8 cellular contexts compared by ENCODE assay signal in genomic region chr2:46010925-46011490, GRCh38.
A peak's percentile ranks its signal among the peaks of the same experiment; 100 is the strongest.
DNase-seq lines count a peak whose midpoint lies in the region; ATAC-seq, FAIRE-seq and TF ChIP-seq lines count a peak whose summit lies in the region.

No MANE protein-coding gene starts in this region.

- H2AFZ ChIP-seq in GM12878 (ENCODE audit: control insufficient read depth, low read depth, low read length), result no peak overlapping the region

- POLR2A ChIA-PET in GM10248 (lab: Yijun Ruan, JAX) (no interaction called here), GM12878 (lab: Charles Lee) (no interaction called here)

- H3K4me3 ChIP-seq in GM12878, result no peak overlapping the region

- H3K4me1 Mint-ChIP-seq in immature natural killer cell (no peaks in the 10 kb centered on the region), type B pancreatic cell (ENCODE audit: unreplicated experiment) (peaks cover 15% of the 10 kb centered on the region)

- peak; percentile 83 for FAIRE-seq in GM12878 (lab: Jason Lieb, UNC)

- RAD21 ChIA-PET in GM12878 (lab: Charles Lee; ENCODE audit: unreplicated experiment), result interaction anchor here (0.6 to 1.9 kb wide), 10 partner anchors 11 to 640 kb away, joined by 3 to 9 read pairs (median 4); no protein-coding TSS in a partner anchor

- ATAC-seq in GM12878 (peak; percentile 85), GM18520 (IDR thresholded peaks at IDR 0.05; ENCODE audit: unreplicated experiment) (no peak), GM21786 (IDR thresholded peaks at IDR 0.05; ENCODE audit: unreplicated experiment) (no peak)

- H3K27ac ChIP-seq in GM12878 (ENCODE audit: control insufficient read depth, insufficient read depth), result no peak overlapping the region

- H3K27ac Mint-ChIP-seq in immature natural killer cell, result no peak overlapping the region
- H3K27ac Mint-ChIP-seq in type B pancreatic cell, result no peak overlapping the region

- H3K9me3 Mint-ChIP-seq in immature natural killer cell (no peaks in the 10 kb centered on the region), type B pancreatic cell (no peaks in the 10 kb centered on the region)

- H3K36me3 ChIP-seq in GM12878 (ENCODE audit: control insufficient read depth in 2 of 2, insufficient read depth in 2 of 2, low read length in 1 of 2), result peaks cover 1 to 12% of the 10 kb centered on the region in 2 experiments; a peak in 3 of 4 replicates

- peaks cover 22 to 49% (median 32%) of the 10 kb centered on the region in 3 donors for H3K36me3 Mint-ChIP-seq in immature natural killer cell
- H3K36me3 Mint-ChIP-seq in type B pancreatic cell, result peaks cover 26% of the 10 kb centered on the region

- TF ChIP-seq RAD21 in GM12878 (IDR thresholded peaks at IDR 0.05; ENCODE audit: insufficient read depth, low read depth, low read length), result peak; percentile 67

- in situ Hi-C loops in GM12878 (cut with MboI), result loop anchor here (5.0 to 25.0 kb wide), 2 partner anchors 356 to 626 kb away; no protein-coding TSS in a partner anchor

- H3K79me2 ChIP-seq in GM12878 (ENCODE audit: control insufficient read depth, insufficient read depth, low read length), result no peaks in the 10 kb centered on the region

- SMC1A ChIA-PET in GM12878 (lab: Charles Lee; ENCODE audit: uncharacterized antibody, unreplicated experiment), result interaction anchor here (0.6 to 2.3 kb wide), 11 partner anchors 18 to 451 kb away, joined by 3 to 10 read pairs (median 4); no protein-coding TSS in a partner anchor

- no peak for TF ChIP-seq POLR2A in GM12878 (IDR thresholded peaks at IDR 0.05; ENCODE audit: low read depth, low read length)

- H3K27me3 ChIP-seq in GM12878 (replicated peaks in 1 of 2; ENCODE audit: control insufficient read depth in 2 of 2, insufficient read depth in 2 of 2, low read length in 1 of 2), result no peaks in the 10 kb centered on the region

- no peaks in the 10 kb centered on the region for H4K20me1 ChIP-seq in GM12878 (ENCODE audit: control insufficient read depth, insufficient read depth)

- H3K27me3 Mint-ChIP-seq in immature natural killer cell (ENCODE audit: low read depth in 3 of 3) (peaks cover 0 to 2% (median 0%) of the 10 kb centered on the region in 3 donors), type B pancreatic cell (no peaks in the 10 kb centered on the region)

- intact Hi-C loops in GM12878 (cut with micrococcal nuclease; ENCODE audit: unreplicated experiment), result loop anchor here (1.0 kb wide), 2 partner anchors 354 to 450 kb away; no protein-coding TSS in a partner anchor

- WGBS in GM12878 (ENCODE audit: insufficient coverage, insufficient replicate concordance, low lambda C conversion rate, missing lambda C conversion rate), result 49% methylated on average over 3 of the region's 3 CpGs

- no peaks in the 10 kb centered on the region for H3K9me3 ChIP-seq in GM12878 (replicated peaks; ENCODE audit: control insufficient read depth, insufficient read depth, low read length)

- TF ChIP-seq CTCF in GM10248 (IDR thresholded peaks at IDR 0.05; ENCODE audit: control extremely low read depth, extremely low read depth, low read depth, missing control alignments) (peak; percentile 56), GM12878 (IDR thresholded peaks at IDR 0.05 in 2 of 3, conservative IDR thresholded peaks at IDR 0.05 in 1 of 3; ENCODE audit: control insufficient read depth in 2 of 3, extremely low read depth in 1 of 3, insufficient read depth in 1 of 3, low read depth in 3 of 3, low read length in 3 of 3) (peak; percentile 40 to 67 (median 55); a peak in 5 of 6 replicates), type B pancreatic cell (conservative IDR thresholded peaks at IDR 0.05) (peak; percentile 79)

- H3K9ac ChIP-seq in GM12878 (ENCODE audit: control insufficient read depth, insufficient read depth, low read length), result no peak overlapping the region

- H3K4me2 ChIP-seq in GM12878 (ENCODE audit: control insufficient read depth, insufficient read depth), result no peak overlapping the region

- CTCF ChIA-PET in GM10248 (lab: Yijun Ruan, JAX) (interaction anchor here (0.7 to 2.3 kb wide), 16 partner anchors 9 to 632 kb away, joined by 3 to 15 read pairs (median 4); no protein-coding TSS in a partner anchor), GM12878 (lab: Yijun Ruan, JAX) (interaction anchor here (0.7 to 2.3 kb wide), 26 partner anchors 11 to 534 kb away, joined by 3 to 31 read pairs (median 4); no protein-coding TSS in a partner anchor)

- no peak for TF ChIP-seq EP300 in GM12878 (IDR thresholded peaks at IDR 0.05; ENCODE audit: borderline replicate concordance in 1 of 2, control insufficient read depth in 1 of 2, low read depth in 2 of 2, low read length in 2 of 2)

- H3K4me3 Mint-ChIP-seq in immature natural killer cell, result no peak overlapping the region
- no peak overlapping the region for H3K4me3 Mint-ChIP-seq in type B pancreatic cell

- H3K4me1 ChIP-seq in GM12878 (ENCODE audit: control insufficient read depth, insufficient read depth, low read length), result peaks cover 4% of the 10 kb centered on the region; the same call in 1 of the 2 replicates

- no TSS peak for BruUV-seq in GM12878 (replicated peaks; lab: Mats Ljungman, UMichigan)

- DNase-seq in A172 (ENCODE audit: low spot score) (peak; percentile 46), GM10248 (ENCODE audit: extremely low spot score) (peak; percentile 59), NCI-H2171 (lab: John Stamatoyannopoulos, UW) (peak; percentile 24), GM12878 (ENCODE audit: low read depth, low spot score) (no peak), immature natural killer cell (peak; percentile 5 to 27 (median 10)), type B pancreatic cell (ENCODE audit: extremely low spot score, unreplicated experiment) (no peak)

TF ChIP-seq in GM12878, 131 proteins besides CTCF, POLR2A, EP300 and RAD21 (continues in another document):
- TF ChIP-seq CHD2 (IDR thresholded peaks at IDR 0.05; ENCODE audit: borderline replicate concordance, low read depth, low read length) (no peak), RCOR1 (conservative IDR thresholded peaks at IDR 0.05; ENCODE audit: low read depth, low read length) (no peak), NRF1 (conservative IDR thresholded peaks at IDR 0.05; ENCODE audit: low read depth, low read length) (no peak), REST (IDR thresholded peaks at IDR 0.05; ENCODE audit: low read depth, low read length) (no peak), BACH1 (IDR thresholded peaks at IDR 0.05; ENCODE audit: borderline replicate concordance) (no peak), SKIL (IDR thresholded peaks at IDR 0.05; ENCODE audit: low read depth, poor library complexity, severe bottlenecking) (peak; percentile 23)

Comparison
In these comparisons a context has a peak if more than half of its experiments do, and no peak if none do; other contexts are left out.
1. DNase-seq: peak in A172 (single experiment), GM10248 (single experiment), NCI-H2171 (single experiment) and immature natural killer cell (3 of 3); none in GM12878 (single experiment) and type B pancreatic cell (single experiment).
2. Peak in every context shown above with its lines, with median percentiles within 50 percentile points of each other: CTCF ChIP-seq.